ENCODE assay signal across 2 cellular contexts in the genomic region with DNA sequence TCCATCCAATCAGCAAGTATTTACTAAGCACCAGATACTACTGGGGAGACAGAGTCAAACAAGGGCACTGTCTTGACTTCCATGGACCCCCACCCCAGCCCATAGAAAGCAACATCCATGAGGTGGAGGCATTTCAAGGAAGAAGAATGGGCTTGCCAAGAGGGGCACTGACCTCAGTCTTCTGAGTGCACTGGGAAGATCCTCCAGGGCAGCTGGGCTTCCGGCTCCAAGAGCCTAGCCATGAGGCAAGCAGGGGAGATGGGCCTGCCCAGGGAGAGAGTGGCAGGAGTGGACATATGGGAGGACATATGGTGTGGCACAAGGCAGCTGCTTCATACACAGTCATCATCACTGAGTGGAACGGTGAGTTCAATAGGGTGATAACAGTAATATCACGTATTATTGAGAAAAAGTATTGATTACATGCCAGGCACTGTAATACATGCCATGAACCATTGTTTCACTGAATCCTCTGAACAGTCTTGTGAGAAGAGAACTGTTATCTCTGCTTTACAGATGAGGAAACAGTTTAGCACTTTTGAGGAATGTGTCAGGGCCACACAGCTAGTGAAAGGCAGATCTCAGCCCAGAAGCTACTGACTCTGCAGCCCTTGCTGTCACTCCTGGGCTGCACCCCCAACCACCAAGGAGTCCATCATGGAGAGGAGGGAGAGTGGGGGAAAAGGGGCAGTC.
TF ChIP-seq lines count a peak whose summit lies in the region.

No MANE protein-coding gene starts in this region.

TF ChIP-seq in HEK293, 187 proteins besides CTCF, POLR2A, EP300 and RAD21 (continued from another document):
- TF ChIP-seq, protein P1, sequence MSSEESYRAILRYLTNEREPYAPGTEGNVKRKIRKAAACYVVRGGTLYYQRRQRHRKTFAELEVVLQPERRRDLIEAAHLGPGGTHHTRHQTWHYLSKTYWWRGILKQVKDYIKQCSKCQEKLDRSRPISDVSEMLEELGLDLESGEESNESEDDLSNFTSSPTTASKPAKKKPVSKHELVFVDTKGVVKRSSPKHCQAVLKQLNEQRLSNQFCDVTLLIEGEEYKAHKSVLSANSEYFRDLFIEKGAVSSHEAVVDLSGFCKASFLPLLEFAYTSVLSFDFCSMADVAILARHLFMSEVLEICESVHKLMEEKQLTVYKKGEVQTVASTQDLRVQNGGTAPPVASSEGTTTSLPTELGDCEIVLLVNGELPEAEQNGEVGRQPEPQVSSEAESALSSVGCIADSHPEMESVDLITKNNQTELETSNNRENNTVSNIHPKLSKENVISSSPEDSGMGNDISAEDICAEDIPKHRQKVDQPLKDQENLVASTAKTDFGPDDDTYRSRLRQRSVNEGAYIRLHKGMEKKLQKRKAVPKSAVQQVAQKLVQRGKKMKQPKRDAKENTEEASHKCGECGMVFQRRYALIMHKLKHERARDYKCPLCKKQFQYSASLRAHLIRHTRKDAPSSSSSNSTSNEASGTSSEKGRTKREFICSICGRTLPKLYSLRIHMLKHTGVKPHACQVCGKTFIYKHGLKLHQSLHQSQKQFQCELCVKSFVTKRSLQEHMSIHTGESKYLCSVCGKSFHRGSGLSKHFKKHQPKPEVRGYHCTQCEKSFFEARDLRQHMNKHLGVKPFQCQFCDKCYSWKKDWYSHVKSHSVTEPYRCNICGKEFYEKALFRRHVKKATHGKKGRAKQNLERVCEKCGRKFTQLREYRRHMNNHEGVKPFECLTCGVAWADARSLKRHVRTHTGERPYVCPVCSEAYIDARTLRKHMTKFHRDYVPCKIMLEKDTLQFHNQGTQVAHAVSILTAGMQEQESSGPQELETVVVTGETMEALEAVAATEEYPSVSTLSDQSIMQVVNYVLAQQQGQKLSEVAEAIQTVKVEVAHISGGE (tag by site-specific recombination; conservative IDR thresholded peaks at IDR 0.05; ENCODE audit: low read depth) = no peak
- TF ChIP-seq KLF10 (tag by site-specific recombination; IDR thresholded peaks at IDR 0.05) = no peak
TF ChIP-seq in HEK293: peak in this region for 1.

TF ChIP-seq in GM23338, 12 proteins besides CTCF, POLR2A, EP300 and RAD21 (continued from another document):
- TF ChIP-seq, protein P2, sequence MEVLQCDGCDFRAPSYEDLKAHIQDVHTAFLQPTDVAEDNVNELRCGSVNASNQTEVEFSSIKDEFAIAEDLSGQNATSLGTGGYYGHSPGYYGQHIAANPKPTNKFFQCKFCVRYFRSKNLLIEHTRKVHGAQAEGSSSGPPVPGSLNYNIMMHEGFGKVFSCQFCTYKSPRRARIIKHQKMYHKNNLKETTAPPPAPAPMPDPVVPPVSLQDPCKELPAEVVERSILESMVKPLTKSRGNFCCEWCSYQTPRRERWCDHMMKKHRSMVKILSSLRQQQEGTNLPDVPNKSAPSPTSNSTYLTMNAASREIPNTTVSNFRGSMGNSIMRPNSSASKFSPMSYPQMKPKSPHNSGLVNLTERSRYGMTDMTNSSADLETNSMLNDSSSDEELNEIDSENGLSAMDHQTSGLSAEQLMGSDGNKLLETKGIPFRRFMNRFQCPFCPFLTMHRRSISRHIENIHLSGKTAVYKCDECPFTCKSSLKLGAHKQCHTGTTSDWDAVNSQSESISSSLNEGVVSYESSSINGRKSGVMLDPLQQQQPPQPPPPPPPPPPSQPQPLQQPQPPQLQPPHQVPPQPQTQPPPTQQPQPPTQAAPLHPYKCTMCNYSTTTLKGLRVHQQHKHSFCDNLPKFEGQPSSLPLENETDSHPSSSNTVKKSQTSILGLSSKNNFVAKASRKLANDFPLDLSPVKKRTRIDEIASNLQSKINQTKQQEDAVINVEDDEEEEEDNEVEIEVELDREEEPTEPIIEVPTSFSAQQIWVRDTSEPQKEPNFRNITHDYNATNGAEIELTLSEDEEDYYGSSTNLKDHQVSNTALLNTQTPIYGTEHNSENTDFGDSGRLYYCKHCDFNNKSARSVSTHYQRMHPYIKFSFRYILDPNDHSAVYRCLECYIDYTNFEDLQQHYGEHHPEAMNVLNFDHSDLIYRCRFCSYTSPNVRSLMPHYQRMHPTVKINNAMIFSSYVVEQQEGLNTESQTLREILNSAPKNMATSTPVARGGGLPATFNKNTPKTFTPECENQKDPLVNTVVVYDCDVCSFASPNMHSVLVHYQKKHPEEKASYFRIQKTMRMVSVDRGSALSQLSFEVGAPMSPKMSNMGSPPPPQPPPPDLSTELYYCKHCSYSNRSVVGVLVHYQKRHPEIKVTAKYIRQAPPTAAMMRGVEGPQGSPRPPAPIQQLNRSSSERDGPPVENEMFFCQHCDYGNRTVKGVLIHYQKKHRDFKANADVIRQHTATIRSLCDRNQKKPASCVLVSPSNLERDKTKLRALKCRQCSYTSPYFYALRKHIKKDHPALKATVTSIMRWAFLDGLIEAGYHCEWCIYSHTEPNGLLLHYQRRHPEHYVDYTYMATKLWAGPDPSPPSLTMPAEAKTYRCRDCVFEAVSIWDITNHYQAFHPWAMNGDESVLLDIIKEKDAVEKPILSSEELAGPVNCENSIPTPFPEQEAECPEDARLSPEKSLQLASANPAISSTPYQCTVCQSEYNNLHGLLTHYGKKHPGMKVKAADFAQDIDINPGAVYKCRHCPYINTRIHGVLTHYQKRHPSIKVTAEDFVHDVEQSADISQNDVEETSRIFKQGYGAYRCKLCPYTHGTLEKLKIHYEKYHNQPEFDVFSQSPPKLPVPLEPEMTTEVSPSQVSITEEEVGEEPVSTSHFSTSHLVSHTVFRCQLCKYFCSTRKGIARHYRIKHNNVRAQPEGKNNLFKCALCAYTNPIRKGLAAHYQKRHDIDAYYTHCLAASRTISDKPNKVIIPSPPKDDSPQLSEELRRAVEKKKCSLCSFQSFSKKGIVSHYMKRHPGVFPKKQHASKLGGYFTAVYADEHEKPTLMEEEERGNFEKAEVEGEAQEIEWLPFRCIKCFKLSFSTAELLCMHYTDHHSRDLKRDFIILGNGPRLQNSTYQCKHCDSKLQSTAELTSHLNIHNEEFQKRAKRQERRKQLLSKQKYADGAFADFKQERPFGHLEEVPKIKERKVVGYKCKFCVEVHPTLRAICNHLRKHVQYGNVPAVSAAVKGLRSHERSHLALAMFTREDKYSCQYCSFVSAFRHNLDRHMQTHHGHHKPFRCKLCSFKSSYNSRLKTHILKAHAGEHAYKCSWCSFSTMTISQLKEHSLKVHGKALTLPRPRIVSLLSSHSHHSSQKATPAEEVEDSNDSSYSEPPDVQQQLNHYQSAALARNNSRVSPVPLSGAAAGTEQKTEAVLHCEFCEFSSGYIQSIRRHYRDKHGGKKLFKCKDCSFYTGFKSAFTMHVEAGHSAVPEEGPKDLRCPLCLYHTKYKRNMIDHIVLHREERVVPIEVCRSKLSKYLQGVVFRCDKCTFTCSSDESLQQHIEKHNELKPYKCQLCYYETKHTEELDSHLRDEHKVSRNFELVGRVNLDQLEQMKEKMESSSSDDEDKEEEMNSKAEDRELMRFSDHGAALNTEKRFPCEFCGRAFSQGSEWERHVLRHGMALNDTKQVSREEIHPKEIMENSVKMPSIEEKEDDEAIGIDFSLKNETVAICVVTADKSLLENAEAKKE (CRISPR knock-in tag; IDR thresholded peaks at IDR 0.05) = no peak
- TF ChIP-seq, protein P3, sequence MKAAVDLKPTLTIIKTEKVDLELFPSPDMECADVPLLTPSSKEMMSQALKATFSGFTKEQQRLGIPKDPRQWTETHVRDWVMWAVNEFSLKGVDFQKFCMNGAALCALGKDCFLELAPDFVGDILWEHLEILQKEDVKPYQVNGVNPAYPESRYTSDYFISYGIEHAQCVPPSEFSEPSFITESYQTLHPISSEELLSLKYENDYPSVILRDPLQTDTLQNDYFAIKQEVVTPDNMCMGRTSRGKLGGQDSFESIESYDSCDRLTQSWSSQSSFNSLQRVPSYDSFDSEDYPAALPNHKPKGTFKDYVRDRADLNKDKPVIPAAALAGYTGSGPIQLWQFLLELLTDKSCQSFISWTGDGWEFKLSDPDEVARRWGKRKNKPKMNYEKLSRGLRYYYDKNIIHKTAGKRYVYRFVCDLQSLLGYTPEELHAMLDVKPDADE (IDR thresholded peaks at IDR 0.05) = no peak
- TF ChIP-seq JUNB (IDR thresholded peaks at IDR 0.05; ENCODE audit: unreplicated experiment) (no peak), STAT1 (IDR thresholded peaks at IDR 0.05; ENCODE audit: unreplicated experiment) (no peak), CREB1 (CRISPR knock-in tag; IDR thresholded peaks at IDR 0.05; ENCODE audit: low read depth) (no peak), EZH2 (IDR thresholded peaks at IDR 0.05; ENCODE audit: low read depth, unreplicated experiment) (no peak), NANOG (IDR thresholded peaks at IDR 0.05; ENCODE audit: borderline replicate concordance) (no peak), POLR2AphosphoS5 (IDR thresholded peaks at IDR 0.05; ENCODE audit: low read depth) (no peak)
TF ChIP-seq in GM23338: peak in this region for 0.
